ENCODE assay signal across 25 cellular contexts in the genomic region with DNA sequence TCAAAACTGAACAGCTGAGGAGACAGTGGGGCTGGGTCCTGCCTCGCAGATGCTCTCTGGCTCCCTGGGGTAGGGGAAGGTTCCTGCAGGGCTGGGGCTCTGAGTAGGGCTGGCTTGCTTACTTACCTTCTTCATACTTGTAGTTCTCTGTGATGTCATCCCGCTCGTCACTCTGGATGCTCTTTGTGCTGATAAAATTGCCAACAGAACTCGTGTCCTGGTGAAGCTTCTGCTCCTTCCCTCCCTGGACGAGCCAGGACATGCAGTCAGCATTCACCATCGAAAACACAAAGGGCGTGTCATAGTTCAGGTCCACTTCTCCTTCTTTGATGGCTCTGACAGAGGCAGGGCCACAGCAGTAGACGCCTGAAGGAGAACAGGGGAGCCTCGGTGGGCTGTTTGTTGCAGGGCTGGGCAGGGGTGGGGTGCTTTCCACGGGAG. TPM values are rescaled to one million over a fixed set of nuclear protein-coding genes. Genes with fewer than 3 reads are reported as not detected.
DNase-seq lines count a peak whose midpoint lies in the region; ATAC-seq and TF ChIP-seq lines count a peak whose summit lies in the region.
"Had no signal": no experiment of that assay in that cellular context is flagged by ENCODE, and none has a peak within 500 bp of the region (broad histone marks: within the 10 kb centered on the region; RNA-seq: fewer than 3 reads in every experiment).

No MANE protein-coding gene starts in this region.

- H3K9me3 Mint-ChIP-seq in activated T-helper 1 cell treated with anti-CD3 and anti-CD28 coated beads, Interleukin-12 subunit alpha, Interleukin-12 subunit beta, Interleukin-2, Interleukin-4 antibody, amounts not matched to agents 30 ng/mL and 10 ng/mL and 1 ng/mL, durations not matched to agents 14 hours and 24 hours and 36 hours, result no peaks in the 10 kb centered on the region
- H3K9me3 Mint-ChIP-seq: CD4-positive, alpha-beta memory T cell; dendritic cell treated with granulocyte-macrophage colony-stimulating factor and Interleukin-4, amounts not matched to agents 40 ng/mL and 50 ng/mL, for 4 days; nephron; T-helper 2 cell treated with Interferon-gamma antibody and Interleukin-4, amounts not matched to agents 5 μg/mL and 100 μg/mL, for 36 hours; WTC11 had no signal

- H3K36me3 Mint-ChIP-seq in activated T-helper 1 cell treated with anti-CD3 and anti-CD28 coated beads, Interleukin-12 subunit alpha, Interleukin-12 subunit beta, Interleukin-2, Interleukin-4 antibody, amounts not matched to agents 30 ng/mL and 10 ng/mL and 1 ng/mL, durations not matched to agents 14 hours and 24 hours and 36 hours (ENCODE audit: low read depth), result no peaks in the 10 kb centered on the region
- H3K36me3 Mint-ChIP-seq: CD4-positive, alpha-beta memory T cell; WTC11 had no signal

- ATAC-seq in upper lobe of right lung (peak; percentile 41), HG03045 (IDR thresholded peaks at IDR 0.05; ENCODE audit: unreplicated experiment) (no peak)
- ATAC-seq: WTC11 had no signal

- CTCF ChIA-PET in RWPE1 (lab: Yijun Ruan, JAX), result interaction anchor here (0.5 to 1.5 kb wide), 3 partner anchors 13 to 963 kb away, joined by 3 to 5 read pairs (median 3); no protein-coding TSS in a partner anchor

- no peaks in the 10 kb centered on the region for H3K36me3 ChIP-seq in upper lobe of right lung
- H3K36me3 ChIP-seq: HAP-1, SJCRH30 had no signal

- POLR2A ChIA-PET in RWPE1 (lab: Yijun Ruan, JAX; ENCODE audit: low non-redundant PET), result no interaction called here

- H3K27ac Mint-ChIP-seq in activated T-helper 1 cell treated with anti-CD3 and anti-CD28 coated beads, Interleukin-12 subunit alpha, Interleukin-12 subunit beta, Interleukin-2, Interleukin-4 antibody, amounts not matched to agents 30 ng/mL and 10 ng/mL and 1 ng/mL, durations not matched to agents 14 hours and 24 hours and 36 hours, result no peak overlapping the region
- H3K27ac Mint-ChIP-seq: CD4-positive, alpha-beta memory T cell had no signal

- TF ChIP-seq CTCF in RWPE1 (conservative IDR thresholded peaks at IDR 0.05; ENCODE audit: low read depth), result no peak
- TF ChIP-seq CTCF in upper lobe of right lung (IDR thresholded peaks at IDR 0.05), result no peak

- H3K27ac ChIP-seq in RWPE1 (no peak overlapping the region), upper lobe of right lung (no peak overlapping the region)
- H3K27ac ChIP-seq: SJCRH30 had no signal

- no peak overlapping the region for H3K4me3 ChIP-seq in upper lobe of right lung
- H3K4me3 ChIP-seq: HAP-1, SJCRH30 had no signal

- no peaks in the 10 kb centered on the region for H3K4me1 ChIP-seq in upper lobe of right lung
- H3K4me1 ChIP-seq: HAP-1, SJCRH30 had no signal

- H3K4me3 Mint-ChIP-seq in activated T-helper 1 cell treated with anti-CD3 and anti-CD28 coated beads, Interleukin-12 subunit alpha, Interleukin-12 subunit beta, Interleukin-2, Interleukin-4 antibody, amounts not matched to agents 30 ng/mL and 10 ng/mL and 1 ng/mL, durations not matched to agents 14 hours and 24 hours and 36 hours, result no peak overlapping the region
- H3K4me3 Mint-ChIP-seq: CD4-positive, alpha-beta memory T cell; dendritic cell treated with granulocyte-macrophage colony-stimulating factor and Interleukin-4, amounts not matched to agents 40 ng/mL and 50 ng/mL, for 4 days; nephron; T-helper 2 cell treated with Interferon-gamma antibody and Interleukin-4, amounts not matched to agents 5 μg/mL and 100 μg/mL, for 36 hours; WTC11 had no signal

- H3K27me3 Mint-ChIP-seq in activated T-helper 1 cell treated with anti-CD3 and anti-CD28 coated beads, Interleukin-12 subunit alpha, Interleukin-12 subunit beta, Interleukin-2, Interleukin-4 antibody, amounts not matched to agents 30 ng/mL and 10 ng/mL and 1 ng/mL, durations not matched to agents 14 hours and 24 hours and 36 hours (ENCODE audit: insufficient read depth), result no peaks in the 10 kb centered on the region

- H3K27me3 ChIP-seq in upper lobe of right lung, result no peaks in the 10 kb centered on the region
- H3K27me3 ChIP-seq: SJCRH30 had no signal

- intact Hi-C loops in upper lobe of right lung (cut with DNase I), result no loop called here
- intact Hi-C loops in activated T-helper 1 cell treated with anti-CD3 and anti-CD28 coated beads, Interleukin-12 subunit alpha, Interleukin-12 subunit beta, Interleukin-2, Interleukin-4 antibody, amounts not matched to agents 30 ng/mL and 10 ng/mL and 1 ng/mL, durations not matched to agents 14 hours and 24 hours and 36 hours (cut with micrococcal nuclease), result no loop called here

- peaks cover 17% of the 10 kb centered on the region for H3K4me1 Mint-ChIP-seq in activated T-helper 1 cell treated with anti-CD3 and anti-CD28 coated beads, Interleukin-12 subunit alpha, Interleukin-12 subunit beta, Interleukin-2, Interleukin-4 antibody, amounts not matched to agents 30 ng/mL and 10 ng/mL and 1 ng/mL, durations not matched to agents 14 hours and 24 hours and 36 hours (ENCODE audit: low read depth)
- H3K4me1 Mint-ChIP-seq: CD4-positive, alpha-beta memory T cell; WTC11 had no signal

- no peaks in the 10 kb centered on the region for H3K9me3 ChIP-seq in upper lobe of right lung
- H3K9me3 ChIP-seq: HAP-1, SJCRH30 had no signal

- DNase-seq in activated CD8-positive, alpha-beta memory T cell treated with anti-CD3 and anti-CD28 coated beads for 24 hours, result peak; percentile 37
- DNase-seq in activated CD8-positive, alpha-beta memory T cell treated with anti-CD3 and anti-CD28 coated beads, Interleukin-2, amount 50 U/mL, for 4 hours, result no peak
- DNase-seq in RWPE1 (ENCODE audit: low spot score) (peak; percentile 41), islet precursor cell (peak; percentile 55), upper lobe of right lung (no peak), SW 1271 (lab: John Stamatoyannopoulos, UW) (no peak)
- DNase-seq in activated T-helper 1 cell treated with anti-CD3 and anti-CD28 coated beads, Interleukin-12 subunit alpha, Interleukin-12 subunit beta, Interleukin-2, Interleukin-4 antibody, amounts not matched to agents 30 ng/mL and 10 ng/mL and 1 ng/mL, durations not matched to agents 14 hours and 24 hours and 36 hours (ENCODE audit: low spot score), result no peak
- DNase-seq: CD4-positive, alpha-beta memory T cell; DMS53; foreskin melanocyte; mesenchymal stem cell; NCI-H1092; NCI-H2081; NCI-H524; small intestine; stimulated activated CD4-positive, alpha-beta T cell treated with anti-CD3 and anti-CD28 coated beads, Interleukin-4, amount 100 ng/mL, for 1 hour had no signal

RNA-seq across cellular contexts. Expression of a gene that starts 17.9 kb away (rescaled TPM):
- not detected for total RNA-seq in upper lobe of right lung
- total RNA-seq in activated T-helper 1 cell treated with anti-CD3 and anti-CD28 coated beads, Interleukin-12 subunit alpha, Interleukin-12 subunit beta, Interleukin-2, Interleukin-4 antibody, amounts not matched to agents 30 ng/mL and 10 ng/mL and 1 ng/mL, durations not matched to agents 14 hours and 24 hours and 36 hours, result not detected in 2 replicates
- total RNA-seq: CD4-positive, alpha-beta memory T cell; kidney epithelial cell; pulmonary artery endothelial cell; SJCRH30; WTC11 had no signal

RNA-seq across cellular contexts. Expression of a gene that starts 28.0 kb away (rescaled TPM):
- not detected for total RNA-seq in upper lobe of right lung
- total RNA-seq in activated T-helper 1 cell treated with anti-CD3 and anti-CD28 coated beads, Interleukin-12 subunit alpha, Interleukin-12 subunit beta, Interleukin-2, Interleukin-4 antibody, amounts not matched to agents 30 ng/mL and 10 ng/mL and 1 ng/mL, durations not matched to agents 14 hours and 24 hours and 36 hours, result not detected in 2 replicates
- total RNA-seq: CD4-positive, alpha-beta memory T cell; kidney epithelial cell; pulmonary artery endothelial cell; SJCRH30; WTC11 had no signal

RNA-seq across cellular contexts. Expression of a gene that starts 53.5 kb away (rescaled TPM):
- 57.9 TPM for total RNA-seq in upper lobe of right lung
- 57.7 and 60.2 TPM in 2 replicates for total RNA-seq in activated T-helper 1 cell treated with anti-CD3 and anti-CD28 coated beads, Interleukin-12 subunit alpha, Interleukin-12 subunit beta, Interleukin-2, Interleukin-4 antibody, amounts not matched to agents 30 ng/mL and 10 ng/mL and 1 ng/mL, durations not matched to agents 14 hours and 24 hours and 36 hours

Comparison
In these comparisons a context has a peak if more than half of its experiments do, and no peak if none do; other contexts are left out.
1. DNase-seq: peak in activated CD8-positive, alpha-beta memory T cell treated with anti-CD3 and anti-CD28 coated beads for 24 hours (single experiment), RWPE1 (single experiment) and islet precursor cell (single experiment); none in activated CD8-positive, alpha-beta memory T cell treated with anti-CD3 and anti-CD28 coated beads, Interleukin-2, amount 50 U/mL, for 4 hours (single experiment), upper lobe of right lung (single experiment), SW 1271 (0 of 2) and activated T-helper 1 cell treated with anti-CD3 and anti-CD28 coated beads, Interleukin-12 subunit alpha, Interleukin-12 subunit beta, Interleukin-2, Interleukin-4 antibody, amounts not matched to agents 30 ng/mL and 10 ng/mL and 1 ng/mL, durations not matched to agents 14 hours and 24 hours and 36 hours (single experiment).